ENCODE assay signal across 5 cellular contexts in genomic region chr20:47086316-47086715, GRCh38.
"Had no signal": no experiment of that assay in that cellular context is flagged by ENCODE, and none has a peak within 500 bp of the region (broad histone marks: within the 10 kb centered on the region; RNA-seq: fewer than 3 reads in every experiment).

No MANE protein-coding gene starts in this region.

- H3K9me3 Mint-ChIP-seq: HFFc6, IgD-negative memory B cell had no signal

- H3K4me1 Mint-ChIP-seq: IgD-negative memory B cell had no signal

- H3K4me3 Mint-ChIP-seq: HFFc6, IgD-negative memory B cell had no signal

- H3K27ac Mint-ChIP-seq: HFFc6, IgD-negative memory B cell had no signal

- DNase-seq: GM23248, GOT3, H7, HFFc6 had no signal
